1 cellular context compared by ENCODE assay signal in genomic region chr1:54045487-54045886, GRCh38.
TF ChIP-seq lines count a peak whose summit lies in the region.

No MANE protein-coding gene starts in this region.

TF ChIP-seq in HepG2, 621 proteins besides CTCF, POLR2A, EP300 and RAD21:
- no peak for TF ChIP-seq CBFB (CRISPR knock-in tag; IDR thresholded peaks at IDR 0.05)
